ENCODE assay signal across 8 cellular contexts in the genomic region with DNA sequence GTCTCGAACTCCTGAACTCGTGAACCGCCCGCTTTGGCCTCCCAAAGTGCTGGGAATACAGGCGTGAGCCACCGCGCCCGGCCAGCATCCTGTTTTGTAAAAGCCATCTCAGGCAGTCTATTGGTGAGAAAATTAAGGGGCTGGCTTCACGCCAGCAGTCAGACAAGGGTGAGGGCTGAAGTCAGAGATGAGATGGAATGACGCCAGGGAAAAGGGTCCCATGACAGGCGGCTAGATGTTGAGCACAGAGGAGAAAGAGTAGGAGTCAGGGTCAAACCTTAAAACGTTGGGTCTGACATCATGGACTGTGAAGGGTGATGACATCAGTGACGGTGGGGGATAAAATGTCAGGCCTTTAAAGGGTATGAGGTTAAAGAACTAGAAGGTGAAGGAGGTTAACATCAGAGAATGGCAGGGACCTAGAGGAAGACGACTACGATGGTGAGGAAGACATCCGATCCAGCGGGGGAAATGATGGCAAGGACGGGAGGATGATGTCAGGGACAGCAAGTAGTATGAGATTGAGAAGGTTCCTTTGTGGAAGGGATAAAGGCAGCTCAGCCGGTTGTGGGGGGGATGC. TPM values are rescaled to one million over a fixed set of nuclear protein-coding genes. Genes with fewer than 3 reads are reported as not detected.
DNase-seq lines count a peak whose midpoint lies in the region; ATAC-seq and TF ChIP-seq lines count a peak whose summit lies in the region.

No MANE protein-coding gene starts in this region.

- peaks cover 36% of the 10 kb centered on the region for H3K36me3 Mint-ChIP-seq in activated CD8-positive, alpha-beta T cell treated with anti-CD3 and anti-CD28 coated beads for 36 hours (ENCODE audit: low read depth)

- H3K27ac ChIP-seq in neutrophil, result peak overlapping the region; percentile 97

- peak overlapping the region; percentile 90 for H3K4me3 ChIP-seq in fibroblast of pulmonary artery (replicated peaks; ENCODE audit: low read depth, low read length)
- H3K4me3 ChIP-seq in neutrophil (ENCODE audit: low read depth in 1 of 2, low read length in 1 of 2), result peak overlapping the region; percentile 95 to 97

- DNase-seq in NCI-H146 (lab: John Stamatoyannopoulos, UW) (peak; percentile 81), fibroblast of pulmonary artery (ENCODE audit: low read depth) (no peak)
- DNase-seq in activated CD8-positive, alpha-beta T cell treated with anti-CD3 and anti-CD28 coated beads for 36 hours, result peak; percentile 54

- intact Hi-C loops in activated CD8-positive, alpha-beta T cell treated with anti-CD3 and anti-CD28 coated beads for 36 hours (cut with micrococcal nuclease), result loop anchor here (5.0 kb wide), 1 partner anchor 36 kb away; the partner anchor contains the start of gene TBC1D25

- CTCF ChIA-PET in activated CD8-positive, alpha-beta T cell treated with anti-CD3 and anti-CD28 coated beads for 36 hours (lab: Charles Lee), result no interaction called here

- H3K36me3 ChIP-seq in neutrophil, result peaks cover 26% of the 10 kb centered on the region

- H3K4me3 Mint-ChIP-seq in activated CD8-positive, alpha-beta T cell treated with anti-CD3 and anti-CD28 coated beads for 36 hours, result peak overlapping the region; percentile 83

- H3K9me3 Mint-ChIP-seq in activated CD8-positive, alpha-beta T cell treated with anti-CD3 and anti-CD28 coated beads for 36 hours, result no peaks in the 10 kb centered on the region

- no peaks in the 10 kb centered on the region for H3K27me3 ChIP-seq in neutrophil

- ATAC-seq in GM18502 (IDR thresholded peaks at IDR 0.05; ENCODE audit: poor library complexity, unreplicated experiment) (peak; percentile 17), HG02623 (IDR thresholded peaks at IDR 0.05; ENCODE audit: unreplicated experiment) (no peak), GM19463 (IDR thresholded peaks at IDR 0.05; ENCODE audit: unreplicated experiment) (no peak), HG03521 (IDR thresholded peaks at IDR 0.05; ENCODE audit: unreplicated experiment) (no peak)
- ATAC-seq in activated CD8-positive, alpha-beta T cell treated with anti-CD3 and anti-CD28 coated beads for 36 hours, result peak; percentile 20

- no peak for TF ChIP-seq CTCF in activated CD8-positive, alpha-beta T cell treated with anti-CD3 and anti-CD28 coated beads for 36 hours (IDR thresholded peaks at IDR 0.05)
- no peak for TF ChIP-seq CTCF in fibroblast of pulmonary artery (IDR thresholded peaks at IDR 0.05; ENCODE audit: low read length, missing control alignments)
- TF ChIP-seq CTCF in neutrophil (IDR thresholded peaks at IDR 0.05), result no peak

- H3K4me1 ChIP-seq in neutrophil (ENCODE audit: control insufficient read depth in 1 of 2, insufficient read depth in 1 of 2, low read depth in 1 of 2, low read length in 1 of 2), result peaks cover 14 to 17% of the 10 kb centered on the region in 2 experiments

- peaks cover 13% of the 10 kb centered on the region for H3K4me1 Mint-ChIP-seq in activated CD8-positive, alpha-beta T cell treated with anti-CD3 and anti-CD28 coated beads for 36 hours (ENCODE audit: low read depth)

- POLR2A ChIA-PET in activated CD8-positive, alpha-beta T cell treated with anti-CD3 and anti-CD28 coated beads for 36 hours (lab: Charles Lee), result interaction anchor here (0.6 to 2.4 kb wide), 9 partner anchors 12 to 896 kb away, joined by 3 to 16 read pairs (median 3); partner anchors contain the start of genes FTSJ1 and TBC1D25

- H3K27me3 Mint-ChIP-seq in activated CD8-positive, alpha-beta T cell treated with anti-CD3 and anti-CD28 coated beads for 36 hours, result no peaks in the 10 kb centered on the region

- H3K27ac Mint-ChIP-seq in activated CD8-positive, alpha-beta T cell treated with anti-CD3 and anti-CD28 coated beads for 36 hours, result peak overlapping the region; percentile 95

- no peaks in the 10 kb centered on the region for H3K9me3 ChIP-seq in neutrophil

RNA-seq across cellular contexts. Expression of gene RBM3, which starts 0.5 kb away (rescaled TPM):
- total RNA-seq in activated CD8-positive, alpha-beta T cell treated with anti-CD3 and anti-CD28 coated beads for 36 hours, result 100 to 1,000 TPM; 191 to 195 TPM

RNA-seq across cellular contexts. Expression of gene WDR13, which starts 23.5 kb away (rescaled TPM):
- 10 to 100 TPM; 31.6 to 38.6 TPM for total RNA-seq in activated CD8-positive, alpha-beta T cell treated with anti-CD3 and anti-CD28 coated beads for 36 hours

RNA-seq across cellular contexts. Expression of gene TBC1D25, which starts 34.3 kb away (rescaled TPM):
- 10 to 100 TPM; 11.4 to 11.9 TPM for total RNA-seq in activated CD8-positive, alpha-beta T cell treated with anti-CD3 and anti-CD28 coated beads for 36 hours

RNA-seq across cellular contexts. Expression of gene EBP, which starts 52.2 kb away (rescaled TPM):
- total RNA-seq in activated CD8-positive, alpha-beta T cell treated with anti-CD3 and anti-CD28 coated beads for 36 hours, result 100 to 1,000 TPM; 159 to 164 TPM

Comparison
In these comparisons a context has a peak if more than half of its experiments do, and no peak if none do; other contexts are left out.
1. ATAC-seq: peak in GM18502 (single experiment) and activated CD8-positive, alpha-beta T cell treated with anti-CD3 and anti-CD28 coated beads for 36 hours (single experiment); none in HG02623 (single experiment), GM19463 (single experiment) and HG03521 (single experiment).